In genomic region chr16:86446279-86446678, GRCh38 we compare ENCODE assay signal across 8 cellular contexts.
"Had no signal": no experiment of that assay in that cellular context is flagged by ENCODE, and none has a peak within 500 bp of the region (broad histone marks: within the 10 kb centered on the region; RNA-seq: fewer than 3 reads in every experiment).

No MANE protein-coding gene starts in this region.

- FAIRE-seq: G401.6, GM12878, GM12891, GM12892, GM18507, GM19239 had no signal

- H3K4me3 ChIP-seq: GM12878 had no signal

- DNase-seq: GDM1, GF-D8 had no signal

- ATAC-seq: GM12878 had no signal
